24 cellular contexts compared by ENCODE assay signal in genomic region chr2:20080839-20081348, GRCh38. TPM values are rescaled to one million over a fixed set of nuclear protein-coding genes. Genes with fewer than 3 reads are reported as not detected.
DNase-seq lines count a peak whose midpoint lies in the region; TF ChIP-seq lines count a peak whose summit lies in the region.
"Had no signal": no experiment of that assay in that cellular context is flagged by ENCODE, and none has a peak within 500 bp of the region (broad histone marks: within the 10 kb centered on the region; RNA-seq: fewer than 3 reads in every experiment).

No MANE protein-coding gene starts in this region.

- H2AK5ac ChIP-seq in H9 (ENCODE audit: insufficient read length, low read length) (no peak overlapping the region), neuronal stem cell (ENCODE audit: low read depth, low read length) (no peak overlapping the region)

- H2BK5ac ChIP-seq in H9 (ENCODE audit: insufficient read length, low read length) (no peak overlapping the region), neuronal stem cell (ENCODE audit: low read length) (no peak overlapping the region)

- H3K4me1 Mint-ChIP-seq in H9 = peaks cover 19 to 20% of the 10 kb centered on the region in 2 experiments
- no peaks in the 10 kb centered on the region for H3K4me1 Mint-ChIP-seq in activated CD4-positive, alpha-beta T cell treated with anti-CD3 and anti-CD28 coated beads, Interleukin-2, amount 10 ng/mL, durations not matched to agents 24 days and 14 days
- H3K4me1 Mint-ChIP-seq: activated CD4-positive, alpha-beta T cell treated with anti-CD3 and anti-CD28 coated beads for 36 hours; stimulated activated effector memory CD8-positive, alpha-beta T cell treated with anti-CD3 and anti-CD28 coated beads, Interleukin-12 subunit alpha, Interleukin-12 subunit beta, amount 100 ng/mL, for 72 hours had no signal

- H4K20me1 ChIP-seq in H9 (ENCODE audit: control insufficient read depth, insufficient read depth, insufficient read length) = no peaks in the 10 kb centered on the region

- H3K36me3 Mint-ChIP-seq in H9 (ENCODE audit: insufficient read depth in 1 of 3, low read depth in 3 of 3) = no peaks in the 10 kb centered on the region
- H3K36me3 Mint-ChIP-seq in activated CD4-positive, alpha-beta T cell treated with anti-CD3 and anti-CD28 coated beads, Interleukin-2, amount 10 ng/mL, durations not matched to agents 24 days and 14 days (ENCODE audit: low read depth) = no peaks in the 10 kb centered on the region
- H3K36me3 Mint-ChIP-seq: stimulated activated effector memory CD8-positive, alpha-beta T cell treated with anti-CD3 and anti-CD28 coated beads, Interleukin-12 subunit alpha, Interleukin-12 subunit beta, amount 100 ng/mL, for 72 hours had no signal

- H3K23ac ChIP-seq in H9 (ENCODE audit: insufficient read length, low read depth, low read length) (no peak overlapping the region), neuronal stem cell (ENCODE audit: low read depth, low read length, poor library complexity) (no peak overlapping the region)

- no peak overlapping the region for H3K4ac ChIP-seq in H9 (ENCODE audit: low read depth, low read length)
- H3K4ac ChIP-seq in neuronal stem cell (ENCODE audit: low read length) = no peak overlapping the region

- no peaks in the 10 kb centered on the region for H3K23me2 ChIP-seq in H9 (ENCODE audit: insufficient read length, low read depth, low read length, poor library complexity, severe bottlenecking)

- H3K56ac ChIP-seq in H9 (ENCODE audit: insufficient read length, low read depth, low read length) = no peak overlapping the region

- H3K18ac ChIP-seq in H9 (ENCODE audit: insufficient read length, low read depth, low read length) = no peak overlapping the region
- H3K18ac ChIP-seq in neuronal stem cell (ENCODE audit: low read length) = peak overlapping the region; percentile 89

- H3K9ac ChIP-seq in H9 (ENCODE audit: extremely low read depth, insufficient read length, low read length) = no peak overlapping the region
- H3K9ac ChIP-seq in neuronal stem cell (ENCODE audit: low read depth, low read length, poor library complexity) = no peak overlapping the region
- H3K9ac ChIP-seq: KMS-11 had no signal

- H3K9me3 Mint-ChIP-seq in H9 = peaks cover 0 to 4% of the 10 kb centered on the region in 2 experiments; a peak in 2 of 5 replicates
- no peaks in the 10 kb centered on the region for H3K9me3 Mint-ChIP-seq in activated CD4-positive, alpha-beta T cell treated with anti-CD3 and anti-CD28 coated beads, Interleukin-2, amount 10 ng/mL, durations not matched to agents 24 days and 14 days
- H3K9me3 Mint-ChIP-seq: activated T-cell treated with anti-CD3 and anti-CD28 coated beads, Interleukin-2, amount 50 U/mL, for 72 hours; dendritic cell treated with granulocyte-macrophage colony-stimulating factor and Interleukin-4, amounts not matched to agents 40 ng/mL and 50 ng/mL, for 4 days; stimulated activated effector memory CD8-positive, alpha-beta T cell treated with anti-CD3 and anti-CD28 coated beads, Interleukin-12 subunit alpha, Interleukin-12 subunit beta, amount 100 ng/mL, for 72 hours had no signal

- H3K27me3 Mint-ChIP-seq in H9 (ENCODE audit: low read depth) = peaks cover 3% of the 10 kb centered on the region
- peaks cover 6% of the 10 kb centered on the region for H3K27me3 Mint-ChIP-seq in activated CD4-positive, alpha-beta T cell treated with anti-CD3 and anti-CD28 coated beads, Interleukin-2, amount 10 ng/mL, durations not matched to agents 24 days and 14 days
- H3K27me3 Mint-ChIP-seq: activated CD4-positive, alpha-beta T cell treated with anti-CD3 and anti-CD28 coated beads for 36 hours; dendritic cell treated with granulocyte-macrophage colony-stimulating factor and Interleukin-4, amounts not matched to agents 40 ng/mL and 50 ng/mL, for 4 days had no signal

- H3K9me3 ChIP-seq in H9 (ENCODE audit: control insufficient read depth, low read depth, low read length) (no peaks in the 10 kb centered on the region), ectodermal cell (ENCODE audit: control insufficient read depth, low read length) (no peaks in the 10 kb centered on the region), neuronal stem cell (replicated peaks in 1 of 2; ENCODE audit: control insufficient read depth in 2 of 2, insufficient read depth in 1 of 2, low read depth in 1 of 2, low read length in 2 of 2) (peaks cover 5 to 6% of the 10 kb centered on the region in 2 donors)
- H3K9me3 ChIP-seq: vagina had no signal

- WGBS in H9 (ENCODE audit: extremely low coverage, insufficient read length, low lambda C conversion rate) = no CpG with 5 or more reads among the region's 8 CpGs
- 5 to 22% methylated on average over 7 to 8 of the region's 8 CpGs for WGBS in ectodermal cell, 2 experiments
- WGBS in neuronal stem cell (ENCODE audit: extremely low coverage in 2 of 2, insufficient read length in 2 of 2, insufficient replicate concordance in 1 of 2), 2 donors = no CpG with 5 or more reads among the region's 8 CpGs

- H3K36me3 ChIP-seq in ectodermal cell (ENCODE audit: control insufficient read depth, insufficient read depth, low read length) (no peaks in the 10 kb centered on the region), neuronal stem cell (replicated peaks in 1 of 2; ENCODE audit: control insufficient read depth in 2 of 2, insufficient read depth in 2 of 2, low read length in 2 of 2) (no peaks in the 10 kb centered on the region)
- H3K36me3 ChIP-seq: heart right ventricle, vagina had no signal

- no peak overlapping the region for H4K91ac ChIP-seq in H9 (ENCODE audit: insufficient read length, low read depth, low read length)
- no peak overlapping the region for H4K91ac ChIP-seq in neuronal stem cell (ENCODE audit: low read depth, low read length, poor library complexity)

- intact Hi-C loops in activated CD4-positive, alpha-beta T cell treated with anti-CD3 and anti-CD28 coated beads, Interleukin-2, amount 10 ng/mL, durations not matched to agents 24 days and 14 days (cut with micrococcal nuclease) = no loop called here

- peak overlapping the region; percentile 9 for H3K4me3 ChIP-seq in ectodermal cell (ENCODE audit: insufficient read depth, low read depth, low read length)
- H3K4me3 ChIP-seq in neuronal stem cell (ENCODE audit: low read length in 2 of 2) = no peak overlapping the region
- H3K4me3 ChIP-seq: heart right ventricle, vagina had no signal

- H3K79me2 ChIP-seq in H9 (ENCODE audit: insufficient read depth, low read length) = no peaks in the 10 kb centered on the region

- no peak overlapping the region for H2AFZ ChIP-seq in H9 (ENCODE audit: low read length)
- peak overlapping the region; percentile 66 for H2AFZ ChIP-seq in neuronal stem cell (ENCODE audit: low read length)

- H2BK20ac ChIP-seq in H9 (ENCODE audit: low read depth, low read length, poor library complexity, severe bottlenecking) = no peak overlapping the region

- no peak overlapping the region for H3T11ph ChIP-seq in H9 (ENCODE audit: low read length)

- H3K14ac ChIP-seq in H9 (ENCODE audit: insufficient read depth, low read length) = no peak overlapping the region
- H3K14ac ChIP-seq in neuronal stem cell (ENCODE audit: low read length) = no peak overlapping the region

- H2BK120ac ChIP-seq in H9 (ENCODE audit: low read depth, low read length, poor library complexity, severe bottlenecking) = no peak overlapping the region
- H2BK120ac ChIP-seq in neuronal stem cell (ENCODE audit: low read depth, low read length) = no peak overlapping the region

- H4K5ac ChIP-seq in H9 (ENCODE audit: insufficient read length, low read depth, low read length) = no peak overlapping the region

- H3K4me1 ChIP-seq in H9 (ENCODE audit: insufficient read depth, low read length) (no peaks in the 10 kb centered on the region), ectodermal cell (ENCODE audit: control insufficient read depth, insufficient read depth, low read length) (peaks cover 16% of the 10 kb centered on the region), neuronal stem cell (ENCODE audit: control insufficient read depth in 2 of 2, insufficient read depth in 1 of 2, low read depth in 1 of 2, low read length in 2 of 2) (peaks cover 11 to 13% of the 10 kb centered on the region in 2 donors)
- H3K4me1 ChIP-seq: heart right ventricle, vagina had no signal

- TF ChIP-seq CTCF in H9 (conservative IDR thresholded peaks at IDR 0.05) = peak; percentile 19; the same call in 1 of the 3 replicates

- H3K79me1 ChIP-seq in H9 (ENCODE audit: insufficient read depth, low read depth, low read length, poor library complexity, severe bottlenecking) (no peaks in the 10 kb centered on the region), neuronal stem cell (ENCODE audit: low read depth, low read length) (no peaks in the 10 kb centered on the region)

- peak overlapping the region in 1 of 3 experiments; percentile 34; a peak in 1 of 7 replicates for H3K27ac Mint-ChIP-seq in H9
- no peak overlapping the region for H3K27ac Mint-ChIP-seq in activated CD4-positive, alpha-beta T cell treated with anti-CD3 and anti-CD28 coated beads, Interleukin-2, amount 10 ng/mL, durations not matched to agents 24 days and 14 days
- H3K27ac Mint-ChIP-seq: activated CD4-positive, alpha-beta T cell treated with anti-CD3 and anti-CD28 coated beads for 36 hours; activated T-cell treated with anti-CD3 and anti-CD28 coated beads, Interleukin-2, amount 50 U/mL, for 72 hours; dendritic cell treated with granulocyte-macrophage colony-stimulating factor and Interleukin-4, amounts not matched to agents 40 ng/mL and 50 ng/mL, for 4 days; stimulated activated effector memory CD8-positive, alpha-beta T cell treated with anti-CD3 and anti-CD28 coated beads, Interleukin-12 subunit alpha, Interleukin-12 subunit beta, amount 100 ng/mL, for 72 hours had no signal

- H2BK15ac ChIP-seq in H9 (ENCODE audit: low read depth, low read length) (no peak overlapping the region), neuronal stem cell (ENCODE audit: low read length) (no peak overlapping the region)

- H3K27me3 ChIP-seq in H9 (ENCODE audit: insufficient read depth, low read length) (no peaks in the 10 kb centered on the region), ectodermal cell (ENCODE audit: control insufficient read depth, insufficient read depth, low read length, poor library complexity, severe bottlenecking) (no peaks in the 10 kb centered on the region), neuronal stem cell (ENCODE audit: control insufficient read depth in 3 of 3, insufficient read depth in 3 of 3, low read depth in 1 of 3, low read length in 3 of 3) (peaks cover 0 to 14% (median 0%) of the 10 kb centered on the region in 3 experiments)
- H3K27me3 ChIP-seq: heart right ventricle, vagina had no signal

- H4K8ac ChIP-seq in H9 (replicated peaks; ENCODE audit: insufficient read length, low read depth, low read length) (no peak overlapping the region), neuronal stem cell (ENCODE audit: low read depth, low read length) (no peak overlapping the region)

- H3K27ac ChIP-seq in H9 (ENCODE audit: insufficient read length, low read depth, low read length) (no peak overlapping the region), ectodermal cell (ENCODE audit: insufficient read depth, low read depth, low read length, poor library complexity, severe bottlenecking) (peak overlapping the region; percentile 81), neuronal stem cell (replicated peaks; ENCODE audit: low read length) (peak overlapping the region; percentile 79)
- H3K27ac ChIP-seq: C4-2B, heart right ventricle, KMS-11, vagina had no signal

- DNase-seq in H9 = peak; percentile 57
- DNase-seq in neuronal stem cell (ENCODE audit: low spot score) = peak; percentile 73
- no peak for DNase-seq in pons (ENCODE audit: low spot score)
- DNase-seq in SIG-M5 (lab: John Stamatoyannopoulos, UW) = no peak
- no peak for DNase-seq in activated CD4-positive, alpha-beta T cell treated with anti-CD3 and anti-CD28 coated beads, Interleukin-2, amount 10 ng/mL, durations not matched to agents 24 days and 14 days
- no peak for DNase-seq in stimulated activated CD4-positive, alpha-beta T cell treated with anti-CD3 and anti-CD28 coated beads, Interleukin-12 subunit alpha, Interleukin-12 subunit beta, amount 100 ng/mL, for 4 hours
- DNase-seq: activated CD4-positive, alpha-beta T cell treated with anti-CD3 and anti-CD28 coated beads for 36 hours; activated naive CD4-positive, alpha-beta T cell treated with anti-CD3 and anti-CD28 coated beads, Interleukin-2, amount 50 U/mL, for 16 hours; activated T-cell treated with anti-CD3 and anti-CD28 coated beads, Interleukin-2, amount 50 U/mL, for 72 hours; anterior cingulate cortex; caudate nucleus; heart right ventricle; NCI-H1694; NCI-H2171 treated with DMSO at 0.1 percent for 48 hours; NCI-H748 treated with DMSO at 0.1 percent for 48 hours; posterior cingulate gyrus; T1000 had no signal

- H2BK12ac ChIP-seq in H9 (ENCODE audit: insufficient read length, low read depth, low read length) (no peak overlapping the region), neuronal stem cell (ENCODE audit: low read length) (no peak overlapping the region)

- H3K4me2 ChIP-seq in H9 (ENCODE audit: insufficient read depth, insufficient read length, low read length) (no peak overlapping the region), neuronal stem cell (ENCODE audit: insufficient read depth, low read length, poor library complexity, severe bottlenecking) (peak overlapping the region; percentile 36)
- H3K4me2 ChIP-seq: KMS-11 had no signal

- H3K4me3 Mint-ChIP-seq in H9 = no peak overlapping the region
- no peak overlapping the region for H3K4me3 Mint-ChIP-seq in activated CD4-positive, alpha-beta T cell treated with anti-CD3 and anti-CD28 coated beads, Interleukin-2, amount 10 ng/mL, durations not matched to agents 24 days and 14 days
- H3K4me3 Mint-ChIP-seq: activated CD4-positive, alpha-beta T cell treated with anti-CD3 and anti-CD28 coated beads for 36 hours; activated T-cell treated with anti-CD3 and anti-CD28 coated beads, Interleukin-2, amount 50 U/mL, for 72 hours; dendritic cell treated with granulocyte-macrophage colony-stimulating factor and Interleukin-4, amounts not matched to agents 40 ng/mL and 50 ng/mL, for 4 days; stimulated activated effector memory CD8-positive, alpha-beta T cell treated with anti-CD3 and anti-CD28 coated beads, Interleukin-12 subunit alpha, Interleukin-12 subunit beta, amount 100 ng/mL, for 72 hours had no signal

RNA-seq across cellular contexts. Expression of gene LAPTM4A, which starts 29.5 kb away (rescaled TPM):
- total RNA-seq in H9 (2021) = 131 and 136 TPM in 2 replicates
- polyA plus RNA-seq in PFSK-1 (2012; ENCODE audit: insufficient read length, low read depth) = 239 TPM
- 264 TPM for polyA plus RNA-seq in ectodermal cell (2013, experiment 1 of 4)
- 317 TPM for polyA plus RNA-seq in ectodermal cell (2013, experiment 2 of 4)
- polyA plus RNA-seq in ectodermal cell (2013, experiment 3 of 4) = 236 TPM
- polyA plus RNA-seq in ectodermal cell (2013, experiment 4 of 4) = 302 TPM
- 262 TPM for polyA plus RNA-seq in neuronal stem cell (2013, experiment 1 of 2)
- polyA plus RNA-seq in neuronal stem cell (2013, experiment 2 of 2) = 267 TPM
- total RNA-seq in activated CD4-positive, alpha-beta T cell treated with anti-CD3 and anti-CD28 coated beads, Interleukin-2, amount 10 ng/mL, durations not matched to agents 24 days and 14 days = 24.3 and 25.3 TPM in 2 replicates

Comparison
In these comparisons a context has a peak if more than half of its experiments do, and no peak if none do; other contexts are left out.
1. DNase-seq: peak in H9 (single experiment) and neuronal stem cell (single experiment); none in pons (single experiment), SIG-M5 (single experiment), activated CD4-positive, alpha-beta T cell treated with anti-CD3 and anti-CD28 coated beads, Interleukin-2, amount 10 ng/mL, durations not matched to agents 24 days and 14 days (single experiment) and stimulated activated CD4-positive, alpha-beta T cell treated with anti-CD3 and anti-CD28 coated beads, Interleukin-12 subunit alpha, Interleukin-12 subunit beta, amount 100 ng/mL, for 4 hours (single experiment).